In genomic region chr11:12114487-12115033, GRCh38 we compare ENCODE assay signal across 17 cellular contexts. TPM values are rescaled to one million over a fixed set of nuclear protein-coding genes. Genes with fewer than 3 reads are reported as not detected.
DNase-seq lines count a peak whose midpoint lies in the region; ATAC-seq, FAIRE-seq and TF ChIP-seq lines count a peak whose summit lies in the region.
"Had no signal": no experiment of that assay in that cellular context is flagged by ENCODE, and none has a peak within 500 bp of the region (broad histone marks: within the 10 kb centered on the region; RNA-seq: fewer than 3 reads in every experiment).

No MANE protein-coding gene starts in this region.

- H3K9me3 ChIP-seq in Panc1 (ENCODE audit: control insufficient read depth, insufficient read depth, low read depth, low read length) (no peaks in the 10 kb centered on the region), gastroesophageal sphincter (no peaks in the 10 kb centered on the region), stomach smooth muscle (ENCODE audit: control insufficient read depth in 2 of 2, low read length in 2 of 2) (no peaks in the 10 kb centered on the region), pancreas (no peaks in the 10 kb centered on the region)
- H3K9me3 ChIP-seq: colonic mucosa had no signal

- no peak for TF ChIP-seq CTCF in Panc1 (IDR thresholded peaks at IDR 0.05)
- no peak for TF ChIP-seq CTCF in astrocyte of the spinal cord (IDR thresholded peaks at IDR 0.05; ENCODE audit: low read depth, low read length)
- no peak for TF ChIP-seq CTCF in gastroesophageal sphincter (IDR thresholded peaks at IDR 0.05)
- no peak for TF ChIP-seq CTCF in WTC11 (IDR thresholded peaks at IDR 0.05)
- TF ChIP-seq CTCF in pancreas (IDR thresholded peaks at IDR 0.05): no peak

- WGBS in gastroesophageal sphincter (ENCODE audit: low coverage in 1 of 2), 2 donors: 35 to 70% methylated on average over 11 to 14 of the region's 16 CpGs
- WGBS in pancreas, 2 donors: 81% methylated on average over 16 of the region's 16 CpGs

- BruUV-seq in Panc1 (replicated peaks; lab: Mats Ljungman, UMichigan): TSS peak; percentile 50

- TF ChIP-seq POLR2A in gastroesophageal sphincter (IDR thresholded peaks at IDR 0.05): no peak

- 0 out of 2 replicates have a peak, but pooled peaks cover 2% of the 10 kb centered on the region for H3K36me3 ChIP-seq in Panc1 (ENCODE audit: control insufficient read depth, insufficient read depth, low read length)
- H3K36me3 ChIP-seq in gastroesophageal sphincter: no peaks in the 10 kb centered on the region
- H3K36me3 ChIP-seq in stomach smooth muscle (ENCODE audit: control insufficient read depth in 2 of 2, insufficient read depth in 2 of 2, low read length in 2 of 2): peaks cover 0 to 8% of the 10 kb centered on the region in 2 donors
- H3K36me3 ChIP-seq in pancreas: no peaks in the 10 kb centered on the region
- H3K36me3 ChIP-seq: colonic mucosa had no signal

- H3K4me1 Mint-ChIP-seq in WTC11: peaks cover 13% of the 10 kb centered on the region

- H3K27me3 ChIP-seq in Panc1 (ENCODE audit: control insufficient read depth, insufficient read depth, low read length) (no peaks in the 10 kb centered on the region), gastroesophageal sphincter (no peaks in the 10 kb centered on the region), stomach smooth muscle (ENCODE audit: control insufficient read depth in 1 of 2, insufficient read depth in 2 of 2, low read length in 2 of 2) (no peaks in the 10 kb centered on the region), pancreas (no peaks in the 10 kb centered on the region)
- H3K27me3 ChIP-seq: colonic mucosa had no signal

- no peak for FAIRE-seq in pancreas (lab: Jason Lieb, UNC)
- FAIRE-seq: frontal cortex, GM12892, islet of Langerhans had no signal

- POLR2A ChIA-PET in Panc1 (lab: Charles Lee) (no interaction called here), WTC11 (lab: Charles Lee) (no interaction called here)

- peak overlapping the region; percentile 36 to 93 for H3K9ac ChIP-seq in stomach smooth muscle (ENCODE audit: low read length in 2 of 2)

- intact Hi-C loops in Panc1 (cut with micrococcal nuclease; ENCODE audit: unreplicated experiment): loop anchor here (5.0 kb wide), 1 partner anchor 67 kb away; no protein-coding TSS in a partner anchor
- intact Hi-C loops in pancreas (cut with DNase I): loop anchor here in 1 of 3 donors (5.0 kb wide), 1 partner anchor 123 kb away; no protein-coding TSS in a partner anchor

- TF ChIP-seq EP300 in gastroesophageal sphincter (IDR thresholded peaks at IDR 0.05): no peak

- H3K27ac ChIP-seq in Panc1 (ENCODE audit: low read length) (peak overlapping the region; percentile 32; the same call in 1 of the 2 replicates), gastroesophageal sphincter (peak overlapping the region; percentile 87 to 97 (median 91)), stomach smooth muscle (ENCODE audit: low read length) (peak overlapping the region; percentile 55), pancreas (no peak overlapping the region)
- H3K27ac ChIP-seq: colonic mucosa had no signal

- H3K4me3 Mint-ChIP-seq in WTC11: no peak overlapping the region
- H3K4me3 Mint-ChIP-seq: CD14-positive monocyte had no signal

- H3K4me3 ChIP-seq in Panc1 (ENCODE audit: low read depth in 2 of 2, low read length in 2 of 2) (no peak overlapping the region), astrocyte of the spinal cord (ENCODE audit: low read depth, low read length) (no peak overlapping the region), gastroesophageal sphincter (no peak overlapping the region), stomach smooth muscle (ENCODE audit: low read length in 2 of 2) (peak overlapping the region; percentile 24 to 29), pancreas (no peak overlapping the region)
- H3K4me3 ChIP-seq: colonic mucosa had no signal

- H3K9me3 Mint-ChIP-seq in WTC11: no peaks in the 10 kb centered on the region
- H3K9me3 Mint-ChIP-seq: CD14-positive monocyte had no signal

- in situ Hi-C loops in Panc1 (cut with HindIII; ENCODE audit: low pct_unique_long_range_greater_than_20kb, low sequenced_read_pairs): no loop called here
- in situ Hi-C loops in astrocyte of the spinal cord (cut with HindIII; ENCODE audit: low sequenced_read_pairs): no loop called here

- ATAC-seq in Panc1 (no peak), gastroesophageal sphincter (no peak), WTC11 (no peak), pancreas (no peak)
- ATAC-seq: stimulated activated naive CD8-positive, alpha-beta T cell treated with anti-CD3 and anti-CD28 coated beads, Interleukin-15, Interleukin-2, amounts not matched to agents 100 U/mL and 50 U/mL, for 24 hours had no signal

- no peaks in the 10 kb centered on the region for H3K36me3 Mint-ChIP-seq in WTC11

- no peak overlapping the region for H3K27ac Mint-ChIP-seq in WTC11

- H3K4me1 ChIP-seq in Panc1 (ENCODE audit: control insufficient read depth, insufficient read depth, low read length) (peaks cover 41% of the 10 kb centered on the region), gastroesophageal sphincter (peaks cover 0 to 83% (median 16%) of the 10 kb centered on the region in 3 donors), stomach smooth muscle (ENCODE audit: control insufficient read depth, insufficient read depth, low read length) (peaks cover 76% of the 10 kb centered on the region), pancreas (peaks cover 0 to 4% (median 3%) of the 10 kb centered on the region in 3 donors)

- no peak for DNase-seq in Panc1 (ENCODE audit: low read depth, low spot score)
- DNase-seq in astrocyte of the spinal cord (ENCODE audit: low read depth, low spot score): peak; percentile 54
- no peak for DNase-seq in 8988T
- no peak for DNase-seq in WTC11 (ENCODE audit: low spot score)
- no peak for DNase-seq in NCI-H2107 (lab: John Stamatoyannopoulos, UW)
- no peak for DNase-seq in pancreas
- DNase-seq: colonic mucosa; EL; NCI-H446; stimulated activated naive CD8-positive, alpha-beta T cell treated with anti-CD3 and anti-CD28 coated beads, Interleukin-15, Interleukin-2, amounts not matched to agents 100 U/mL and 50 U/mL, for 24 hours; T1000 had no signal

- CTCF ChIA-PET in Panc1 (lab: Charles Lee) (no interaction called here), WTC11 (lab: Charles Lee) (no interaction called here)

- peaks cover 31% of the 10 kb centered on the region for H3K27me3 Mint-ChIP-seq in WTC11 (ENCODE audit: low read depth)

TF ChIP-seq in WTC11, 78 proteins besides CTCF, POLR2A, EP300 and RAD21:
- no peak for TF ChIP-seq ZNF263 (CRISPR knock-in tag; IDR thresholded peaks at IDR 0.05; ENCODE audit: low read depth)
TF ChIP-seq in WTC11: peak in this region for 0.

RNA-seq across cellular contexts. Expression of gene MICAL2, which starts 4.2 kb away (rescaled TPM):
- total RNA-seq in Panc1 (2021; ENCODE audit: unreplicated experiment): 199 TPM
- 183 TPM for polyA plus RNA-seq in Panc1 (2012; ENCODE audit: insufficient read length)
- total RNA-seq in gastroesophageal sphincter: 100 to 1,000 TPM; 196 to 550 (median 237) TPM
- total RNA-seq in WTC11 (2021): 2.2 to 3.1 TPM (median 2.6 TPM) in 3 replicates
- 10 to 100 TPM; 20.4 to 38.8 (median 27.1) TPM for total RNA-seq in pancreas
- polyA plus RNA-seq in pancreas: 1 to 10 TPM; 4.8 to 5.4 TPM

Comparison
In these comparisons a context has a peak if more than half of its experiments do, and no peak if none do; other contexts are left out.
1. H3K27ac ChIP-seq: peak in Panc1 (single experiment), gastroesophageal sphincter (4 of 4) and stomach smooth muscle (single experiment); none in pancreas (0 of 4).
2. H3K4me3 ChIP-seq: peak in stomach smooth muscle (2 of 2); none in Panc1 (0 of 2), astrocyte of the spinal cord (single experiment), gastroesophageal sphincter (0 of 2) and pancreas (0 of 4).